Comparison of ENCODE assay signal across 22 cellular contexts in genomic region chr5:164722702-164723101, GRCh38.
"Had no signal": no experiment of that assay in that cellular context is flagged by ENCODE, and none has a peak within 500 bp of the region (broad histone marks: within the 10 kb centered on the region; RNA-seq: fewer than 3 reads in every experiment).

No MANE protein-coding gene starts in this region.

- DNase-seq: effector memory CD8-positive, alpha-beta T cell; gastrocnemius medialis; head of caudate nucleus; left ventricle myocardium superior; lower lobe of right lung; naive thymus-derived CD8-positive, alpha-beta T cell; nephron progenitor cell; nucleus accumbens; stimulated activated CD4-positive, alpha-beta T cell treated with anti-CD3 and anti-CD28 coated beads, Interleukin-12 subunit alpha, Interleukin-12 subunit beta, amount 100 ng/mL, for 4 hours; stimulated activated CD4-positive, alpha-beta T cell treated with anti-CD3 and anti-CD28 coated beads, Interleukin-1b, Interleukin-23, amount 100 ng/mL, for 48 hours; stimulated activated CD4-positive, alpha-beta T cell treated with anti-CD3 and anti-CD28 coated beads, Interleukin-4, amount 100 ng/mL, for 1 hour; stimulated activated CD8-positive, alpha-beta memory T cell treated with anti-CD3 and anti-CD28 coated beads, Interleukin-4, amount 100 ng/mL, for 48 hours; stimulated activated naive CD4-positive, alpha-beta T cell; stimulated activated naive CD8-positive, alpha-beta T cell treated with anti-CD3 and anti-CD28 coated beads, Interleukin-15, amount 100 ng/mL, for 72 hours; transverse colon; upper lobe of right lung; uterus had no signal

- H3K27ac ChIP-seq: gastrocnemius medialis, lower lobe of right lung, prostate gland, right atrium auricular region, suprapubic skin, transverse colon, upper lobe of right lung, uterus had no signal

- H3K27me3 ChIP-seq: gastrocnemius medialis, right atrium auricular region, suprapubic skin, transverse colon, upper lobe of right lung, uterus had no signal

- ATAC-seq: effector memory CD8-positive, alpha-beta T cell; gastrocnemius medialis; left ventricle myocardium superior; lower lobe of right lung; naive thymus-derived CD8-positive, alpha-beta T cell; sciatic nerve; stimulated activated naive CD8-positive, alpha-beta T cell treated with anti-CD3 and anti-CD28 coated beads, Interleukin-15, amount 100 ng/mL, for 72 hours; upper lobe of right lung had no signal

- H3K4me3 ChIP-seq: gastrocnemius medialis, lower lobe of right lung, prostate gland, right atrium auricular region, smooth muscle cell, suprapubic skin, transverse colon, upper lobe of right lung, uterus had no signal

- H3K4me1 ChIP-seq: gastrocnemius medialis, lower lobe of right lung, prostate gland, right atrium auricular region, suprapubic skin, transverse colon, upper lobe of right lung, uterus had no signal

- H3K9me3 ChIP-seq: gastrocnemius medialis, lower lobe of right lung, prostate gland, right atrium auricular region, suprapubic skin, transverse colon, upper lobe of right lung, uterus had no signal

- H3K4me2 ChIP-seq: smooth muscle cell had no signal

- H3K36me3 ChIP-seq: gastrocnemius medialis, lower lobe of right lung, prostate gland, right atrium auricular region, suprapubic skin, transverse colon, upper lobe of right lung, uterus had no signal
